ENCODE assay signal across 1 cellular context in the genomic region with DNA sequence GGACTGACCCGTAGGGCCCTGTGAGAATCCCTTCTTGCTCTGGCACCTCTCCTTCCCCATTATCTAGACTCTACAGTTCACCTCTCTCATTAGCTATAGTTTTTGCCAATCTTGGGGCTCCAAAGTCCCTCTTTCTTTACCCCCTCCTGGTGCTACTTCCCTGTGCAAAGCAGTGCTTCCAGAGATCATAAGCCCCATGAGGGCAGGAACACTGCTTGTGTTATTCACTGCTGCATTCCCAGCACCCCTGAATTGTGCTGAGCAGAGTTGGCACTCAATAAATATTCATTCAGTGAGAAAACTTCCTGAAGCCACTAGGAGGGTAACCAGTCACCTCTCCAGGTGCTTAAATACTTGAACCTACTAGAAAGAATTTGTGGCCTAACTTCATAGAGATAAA.
TF ChIP-seq lines count a peak whose summit lies in the region.

No MANE protein-coding gene starts in this region.

TF ChIP-seq in WTC11, 78 proteins besides CTCF, POLR2A, EP300 and RAD21 (continued from another document):
- no peak for TF ChIP-seq FOXP1 (CRISPR knock-in tag; IDR thresholded peaks at IDR 0.05; ENCODE audit: borderline replicate concordance)
- TF ChIP-seq, protein P1, sequence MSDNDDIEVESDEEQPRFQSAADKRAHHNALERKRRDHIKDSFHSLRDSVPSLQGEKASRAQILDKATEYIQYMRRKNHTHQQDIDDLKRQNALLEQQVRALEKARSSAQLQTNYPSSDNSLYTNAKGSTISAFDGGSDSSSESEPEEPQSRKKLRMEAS (CRISPR knock-in tag; IDR thresholded peaks at IDR 0.05), result no peak
TF ChIP-seq in WTC11: peak in this region for 0.
